In genomic region chr2:206784559-206785353, GRCh38 we compare ENCODE assay signal across 11 cellular contexts. TPM values are rescaled to one million over a fixed set of nuclear protein-coding genes. Genes with fewer than 3 reads are reported as not detected.
"Had no signal": no experiment of that assay in that cellular context is flagged by ENCODE, and none has a peak within 500 bp of the region (broad histone marks: within the 10 kb centered on the region; RNA-seq: fewer than 3 reads in every experiment).

No MANE protein-coding gene starts in this region.

- DNase-seq: activated CD8-positive, alpha-beta memory T cell treated with anti-CD3 and anti-CD28 coated beads, Interleukin-2, amount 50 U/mL, for 48 hours; activated effector memory CD4-positive, alpha-beta T cell treated with Interleukin-2 at 50 U/mL for 16 hours; adrenal gland; right cardiac atrium; SHP77 treated with DMSO at 0.1 percent for 48 hours; small intestine; thyroid gland had no signal

- ATAC-seq: left lobe of liver, right cardiac atrium, SK-N-SH treated with all-trans-retinoic acid at 6 μM for 48 hours had no signal

- H3K4me3 Mint-ChIP-seq: neural crest cell had no signal

RNA-seq across cellular contexts. Expression of gene MDH1B, which starts 19.6 kb away (rescaled TPM):
- total RNA-seq: lung microvascular endothelial cell had no signal
